ENCODE assay signal across 1 cellular context in the genomic region with DNA sequence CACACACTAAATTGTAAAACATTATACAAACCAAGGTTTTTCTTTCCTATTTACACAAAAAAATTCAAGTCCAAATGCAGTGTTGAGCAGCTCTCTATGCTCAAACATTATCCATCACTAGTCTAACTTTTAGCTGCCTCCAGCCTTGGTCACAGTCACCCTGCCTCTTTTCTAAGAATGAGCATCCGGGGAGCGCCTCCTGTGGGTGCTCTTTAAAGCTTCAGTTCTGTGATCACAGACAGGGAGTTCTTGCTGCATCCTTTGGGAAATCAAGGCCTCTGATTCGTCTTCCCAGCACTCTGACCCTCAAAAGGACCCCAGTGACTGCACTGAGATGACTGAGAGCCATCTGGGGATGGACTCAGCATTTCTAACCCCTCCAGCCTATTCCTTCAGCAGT.
TF ChIP-seq lines count a peak whose summit lies in the region.

No MANE protein-coding gene starts in this region.

TF ChIP-seq in SK-N-SH treated with all-trans-retinoic acid at 6 μM for 48 hours, 23 proteins besides CTCF, POLR2A, EP300 and RAD21 (continued from another document):
- TF ChIP-seq, protein P1, sequence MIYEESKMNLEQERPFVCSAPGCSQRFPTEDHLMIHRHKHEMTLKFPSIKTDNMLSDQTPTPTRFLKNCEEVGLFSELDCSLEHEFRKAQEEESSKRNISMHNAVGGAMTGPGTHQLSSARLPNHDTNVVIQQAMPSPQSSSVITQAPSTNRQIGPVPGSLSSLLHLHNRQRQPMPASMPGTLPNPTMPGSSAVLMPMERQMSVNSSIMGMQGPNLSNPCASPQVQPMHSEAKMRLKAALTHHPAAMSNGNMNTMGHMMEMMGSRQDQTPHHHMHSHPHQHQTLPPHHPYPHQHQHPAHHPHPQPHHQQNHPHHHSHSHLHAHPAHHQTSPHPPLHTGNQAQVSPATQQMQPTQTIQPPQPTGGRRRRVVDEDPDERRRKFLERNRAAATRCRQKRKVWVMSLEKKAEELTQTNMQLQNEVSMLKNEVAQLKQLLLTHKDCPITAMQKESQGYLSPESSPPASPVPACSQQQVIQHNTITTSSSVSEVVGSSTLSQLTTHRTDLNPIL (CRISPR knock-in tag; IDR thresholded peaks at IDR 0.05; ENCODE audit: low read depth) = no peak
- no peak for TF ChIP-seq GLIS3 (CRISPR knock-in tag; IDR thresholded peaks at IDR 0.05)
- TF ChIP-seq, protein P2, sequence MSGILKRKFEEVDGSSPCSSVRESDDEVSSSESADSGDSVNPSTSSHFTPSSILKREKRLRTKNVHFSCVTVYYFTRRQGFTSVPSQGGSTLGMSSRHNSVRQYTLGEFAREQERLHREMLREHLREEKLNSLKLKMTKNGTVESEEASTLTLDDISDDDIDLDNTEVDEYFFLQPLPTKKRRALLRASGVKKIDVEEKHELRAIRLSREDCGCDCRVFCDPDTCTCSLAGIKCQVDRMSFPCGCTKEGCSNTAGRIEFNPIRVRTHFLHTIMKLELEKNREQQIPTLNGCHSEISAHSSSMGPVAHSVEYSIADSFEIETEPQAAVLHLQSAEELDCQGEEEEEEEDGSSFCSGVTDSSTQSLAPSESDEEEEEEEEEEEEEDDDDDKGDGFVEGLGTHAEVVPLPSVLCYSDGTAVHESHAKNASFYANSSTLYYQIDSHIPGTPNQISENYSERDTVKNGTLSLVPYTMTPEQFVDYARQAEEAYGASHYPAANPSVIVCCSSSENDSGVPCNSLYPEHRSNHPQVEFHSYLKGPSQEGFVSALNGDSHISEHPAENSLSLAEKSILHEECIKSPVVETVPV (CRISPR knock-in tag; IDR thresholded peaks at IDR 0.05) = no peak
TF ChIP-seq in SK-N-SH treated with all-trans-retinoic acid at 6 μM for 48 hours: peak in this region for 0.
